In the genomic region with DNA sequence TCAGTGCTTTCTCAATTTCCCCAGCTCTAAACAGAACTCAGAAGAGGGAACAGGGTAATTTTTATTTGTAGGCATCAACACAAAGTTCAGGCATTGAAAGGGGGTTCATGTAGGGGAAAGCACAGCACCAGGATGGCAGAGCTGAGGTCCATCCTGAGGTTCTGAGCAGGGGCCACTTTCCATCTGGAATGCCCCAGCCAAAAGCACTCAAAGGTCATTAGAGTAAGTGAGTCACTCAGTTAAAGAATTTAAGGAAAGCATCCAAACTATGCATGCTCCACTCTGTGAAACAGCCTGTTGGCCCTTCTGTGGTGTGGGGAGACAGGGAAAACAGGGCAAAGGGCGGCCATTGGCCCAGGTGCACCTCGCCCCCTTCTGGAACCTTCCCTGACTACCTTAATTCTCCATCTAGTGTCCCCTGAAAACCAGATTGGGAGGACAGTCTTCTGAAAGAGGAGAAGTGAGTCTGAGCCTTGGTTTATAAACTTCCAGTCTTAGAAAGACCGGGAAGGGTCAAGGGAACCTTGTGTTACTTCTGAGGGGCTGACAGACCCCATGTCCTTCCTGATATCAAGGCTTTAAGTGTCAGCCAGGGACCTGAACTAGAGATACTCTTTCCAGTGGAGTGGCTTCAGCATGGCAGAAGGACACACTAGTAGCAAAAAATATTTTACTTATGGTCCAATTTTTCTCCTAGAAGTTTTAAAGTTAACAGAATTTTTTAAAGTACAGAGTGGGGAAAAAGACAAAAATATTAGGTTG, we compare ENCODE assay signal across 14 cellular contexts.
A peak's percentile ranks its signal among the peaks of the same experiment; 100 is the strongest.
DNase-seq lines count a peak whose midpoint lies in the region; ATAC-seq, FAIRE-seq and TF ChIP-seq lines count a peak whose summit lies in the region.
"Had no signal": no experiment of that assay in that cellular context is flagged by ENCODE, and none has a peak within 500 bp of the region (broad histone marks: within the 10 kb centered on the region; RNA-seq: fewer than 3 reads in every experiment).

No MANE protein-coding gene starts in this region.

- peak overlapping the region; percentile 64 for H3K4me2 ChIP-seq in endothelial cell of umbilical vein (ENCODE audit: insufficient read depth, low read length)
- no peak overlapping the region for H3K4me2 ChIP-seq in mesenchymal stem cell (ENCODE audit: low read length, poor library complexity, severe bottlenecking)

- no peak for TF ChIP-seq POLR2A in endothelial cell of umbilical vein (IDR thresholded peaks at IDR 0.05; ENCODE audit: low read depth, low read length)
- TF ChIP-seq POLR2A in lower leg skin (IDR thresholded peaks at IDR 0.05): no peak

- TF ChIP-seq CTCF in AG09309 (IDR thresholded peaks at IDR 0.05; ENCODE audit: control insufficient read depth, insufficient read depth, low read depth, low read length, missing control alignments) (no peak), endothelial cell of umbilical vein (IDR thresholded peaks at IDR 0.05; ENCODE audit: extremely low read depth in 1 of 2, insufficient read depth in 1 of 2, low read depth in 1 of 2, low read length in 2 of 2) (no peak), lower leg skin (IDR thresholded peaks at IDR 0.05) (no peak), mucosa of descending colon (IDR thresholded peaks at IDR 0.05) (no peak)

- H3K27me3 ChIP-seq in endothelial cell of umbilical vein (ENCODE audit: control insufficient read depth in 2 of 2, insufficient read depth in 2 of 2, low read length in 2 of 2): no peaks in the 10 kb centered on the region
- H3K27me3 ChIP-seq in mesenchymal stem cell (ENCODE audit: control insufficient read depth in 1 of 2, insufficient read depth in 1 of 2, low read length in 2 of 2): no peaks in the 10 kb centered on the region

- H3K36me3 ChIP-seq in endothelial cell of umbilical vein (ENCODE audit: control insufficient read depth in 2 of 2, extremely low read depth in 1 of 2, insufficient read depth in 2 of 2, low read length in 2 of 2) (no peaks in the 10 kb centered on the region), mesenchymal stem cell (ENCODE audit: control insufficient read depth in 1 of 2, insufficient read depth in 2 of 2, low read depth in 1 of 2, low read length in 2 of 2) (peaks cover 26 to 31% of the 10 kb centered on the region in 2 experiments), mucosa of descending colon (ENCODE audit: low read depth) (no peaks in the 10 kb centered on the region)

- no peak overlapping the region for H3K14ac ChIP-seq in mesenchymal stem cell (ENCODE audit: low read length in 2 of 2)

- POLR2A ChIA-PET in endothelial cell of umbilical vein (lab: Charles Lee): interaction anchor here (0.8 to 1.1 kb wide), 2 partner anchors 59 to 811 kb away, joined by 3 read pairs; no protein-coding TSS in a partner anchor

- H3K27ac ChIP-seq in endothelial cell of umbilical vein (ENCODE audit: insufficient read depth, low read depth, low read length) (peak overlapping the region; percentile 46), mesenchymal stem cell (ENCODE audit: low read length, poor library complexity, severe bottlenecking) (peak overlapping the region; percentile 99)
- H3K27ac ChIP-seq: HL-60 had no signal

- H2AFZ ChIP-seq in endothelial cell of umbilical vein (ENCODE audit: low read depth, low read length): peak overlapping the region; percentile 82
- H2AFZ ChIP-seq in mesenchymal stem cell (ENCODE audit: low read depth, low read length): no peak overlapping the region

- peak overlapping the region; percentile 43 for H3K9ac ChIP-seq in endothelial cell of umbilical vein (replicated peaks; ENCODE audit: extremely low read depth, insufficient read depth, low read length)
- H3K9ac ChIP-seq in mesenchymal stem cell (ENCODE audit: low read length): peak overlapping the region; percentile 70

- WGBS in mesenchymal stem cell: 78% methylated on average over 1 of the region's 3 CpGs
- 83 to 92% methylated on average over 3 of the region's 3 CpGs for whole genome bisulfite sequencing in lower leg skin, 2 donors

- H2BK12ac ChIP-seq in mesenchymal stem cell (ENCODE audit: low read length in 2 of 2): peak overlapping the region; percentile 4 to 68

- no peak for ATAC-seq in mucosa of descending colon

- H3K23ac ChIP-seq in mesenchymal stem cell (ENCODE audit: low read length in 2 of 2): no peak overlapping the region

- no TSS peak for BruUV-seq in endothelial cell of umbilical vein (replicated peaks; lab: Mats Ljungman, UMichigan)

- dilution Hi-C loops in endothelial cell of umbilical vein (cut with MboI; ENCODE audit: extremely low pct_ligation_motif_present, low sequenced_read_pairs): no loop called here

- peak overlapping the region; percentile 100 for H2AK5ac ChIP-seq in mesenchymal stem cell (ENCODE audit: low read length, severe bottlenecking)

- H4K20me1 ChIP-seq in endothelial cell of umbilical vein (replicated peaks; ENCODE audit: control insufficient read depth, extremely low read depth, insufficient read depth, low read length): no peaks in the 10 kb centered on the region

- H4K8ac ChIP-seq in mesenchymal stem cell (ENCODE audit: low read length): peak overlapping the region; percentile 27

- peak overlapping the region; percentile 92 for H4K91ac ChIP-seq in mesenchymal stem cell (ENCODE audit: low read length)

- no peak overlapping the region for H2BK15ac ChIP-seq in mesenchymal stem cell (ENCODE audit: low read depth, poor library complexity, severe bottlenecking)

- H3K9me1 ChIP-seq in endothelial cell of umbilical vein (replicated peaks; ENCODE audit: control insufficient read depth, extremely low read depth, insufficient read depth, low read length): no peaks in the 10 kb centered on the region

- DNase-seq in AG09309 (ENCODE audit: low read depth): peak; percentile 84
- peak; percentile 98 for DNase-seq in M059J (ENCODE audit: low read depth)
- DNase-seq in endothelial cell of umbilical vein (ENCODE audit: low read depth, low spot score): peak; percentile 64
- DNase-seq in mesenchymal stem cell: peak; percentile 88
- no peak for DNase-seq in NCI-H187 treated with DMSO at 0.1 percent for 48 hours (lab: John Stamatoyannopoulos, UW)
- DNase-seq in lower leg skin (ENCODE audit: low spot score in 2 of 2): no peak
- no peak for DNase-seq in mucosa of descending colon
- DNase-seq in activated T-cell treated with anti-CD3 and anti-CD28 coated beads for 4 hours: no peak
- DNase-seq: activated CD4-positive, alpha-beta T cell treated with anti-CD3 and anti-CD28 coated beads for 48 hours; DMS 273 treated with DMSO at 0.1 percent for 48 hours; NCI-H524; stimulated activated CD8-positive, alpha-beta memory T cell treated with anti-CD3 and anti-CD28 coated beads, Interleukin-4, amount 100 ng/mL, for 48 hours had no signal

- H3K9me3 ChIP-seq in endothelial cell of umbilical vein (replicated peaks; ENCODE audit: control insufficient read depth, insufficient read depth, low read length) (no peaks in the 10 kb centered on the region), mesenchymal stem cell (ENCODE audit: control insufficient read depth, low read length) (peaks cover 13% of the 10 kb centered on the region), mucosa of descending colon (no peaks in the 10 kb centered on the region)

- intact Hi-C loops in endothelial cell of umbilical vein (cut with micrococcal nuclease) (loop anchor here (1.0 to 2.0 kb wide), 3 partner anchors 83 to 230 kb away; partner anchors contain the start of gene MYLK), lower leg skin (cut with DNase I; ENCODE audit: low total_unique reads) (no loop called here), mucosa of descending colon (cut with DNase I, micrococcal nuclease) (no loop called here)

- peak overlapping the region; percentile 99 for H2BK5ac ChIP-seq in mesenchymal stem cell (ENCODE audit: low read depth, low read length, poor library complexity, severe bottlenecking)

- CTCF ChIA-PET in endothelial cell of umbilical vein (lab: Charles Lee): interaction anchor here (0.9 to 2.2 kb wide), 9 partner anchors 8 to 210 kb away, joined by 3 to 19 read pairs (median 5); partner anchors contain the start of gene CCDC14

- peaks cover 22% of the 10 kb centered on the region for H3K79me1 ChIP-seq in mesenchymal stem cell (replicated peaks; ENCODE audit: low read length, poor library complexity, severe bottlenecking)

- H2BK120ac ChIP-seq in mesenchymal stem cell (ENCODE audit: low read depth, low read length): peak overlapping the region; percentile 92

- H3K4ac ChIP-seq in mesenchymal stem cell (ENCODE audit: low read depth in 1 of 2, low read length in 2 of 2): peak overlapping the region; percentile 55 to 74

- H3K18ac ChIP-seq in mesenchymal stem cell (ENCODE audit: low read depth in 1 of 2, low read length in 2 of 2): peak overlapping the region; percentile 56 to 94

- H3K4me1 ChIP-seq in endothelial cell of umbilical vein (ENCODE audit: control insufficient read depth, extremely low read depth, insufficient read depth, low read length) (peaks cover 15% of the 10 kb centered on the region), mesenchymal stem cell (ENCODE audit: control insufficient read depth, insufficient read depth, low read depth, low read length) (peaks cover 25% of the 10 kb centered on the region), mucosa of descending colon (ENCODE audit: low read depth) (peaks cover 8% of the 10 kb centered on the region)

- H3K4me3 ChIP-seq in AG09309 (ENCODE audit: control insufficient read depth, low read depth, low read length): no peak overlapping the region
- H3K4me3 ChIP-seq in endothelial cell of umbilical vein (replicated peaks in 1 of 3; ENCODE audit: insufficient read depth in 1 of 3, low read depth in 1 of 3, low read length in 3 of 3): no peak overlapping the region
- peak overlapping the region in 1 of 2 experiments; percentile 3 for H3K4me3 ChIP-seq in mesenchymal stem cell (ENCODE audit: insufficient read depth in 1 of 2, low read depth in 1 of 2, low read length in 2 of 2)
- no peak overlapping the region for H3K4me3 ChIP-seq in lower leg skin (ENCODE audit: low read depth, poor library complexity, severe bottlenecking)
- H3K4me3 ChIP-seq in mucosa of descending colon: no peak overlapping the region

- H3K79me2 ChIP-seq in endothelial cell of umbilical vein (ENCODE audit: control insufficient read depth, insufficient read depth, low read length): no peaks in the 10 kb centered on the region

- FAIRE-seq in endothelial cell of umbilical vein (lab: Jason Lieb, UNC): peak; percentile 81
- FAIRE-seq: colon had no signal

TF ChIP-seq in endothelial cell of umbilical vein, 7 proteins besides CTCF, POLR2A, EP300 and RAD21:
- peak; percentile 61 for TF ChIP-seq JUN (IDR thresholded peaks at IDR 0.05; ENCODE audit: borderline replicate concordance, insufficient read depth, insufficient read length, low read depth)
- TF ChIP-seq POLR2AphosphoS5 (IDR thresholded peaks at IDR 0.05; ENCODE audit: insufficient read depth, low read depth, low read length): peak; percentile 59
- peak; percentile 76 for TF ChIP-seq FOS (IDR thresholded peaks at IDR 0.05; ENCODE audit: borderline replicate concordance, insufficient read depth, low read length)
- TF ChIP-seq MYC (IDR thresholded peaks at IDR 0.05; ENCODE audit: low read depth, low read length): no peak
TF ChIP-seq in endothelial cell of umbilical vein: peak in this region for 3.

Comparison
In these comparisons a context has a peak if more than half of its experiments do, and no peak if none do; other contexts are left out.
1. DNase-seq: peak in AG09309 (single experiment), M059J (single experiment), endothelial cell of umbilical vein (single experiment) and mesenchymal stem cell (single experiment); none in NCI-H187 treated with DMSO at 0.1 percent for 48 hours (single experiment), lower leg skin (0 of 2), mucosa of descending colon (0 of 3) and activated T-cell treated with anti-CD3 and anti-CD28 coated beads for 4 hours (single experiment).